ENCODE assay signal across 17 cellular contexts in the genomic region with DNA sequence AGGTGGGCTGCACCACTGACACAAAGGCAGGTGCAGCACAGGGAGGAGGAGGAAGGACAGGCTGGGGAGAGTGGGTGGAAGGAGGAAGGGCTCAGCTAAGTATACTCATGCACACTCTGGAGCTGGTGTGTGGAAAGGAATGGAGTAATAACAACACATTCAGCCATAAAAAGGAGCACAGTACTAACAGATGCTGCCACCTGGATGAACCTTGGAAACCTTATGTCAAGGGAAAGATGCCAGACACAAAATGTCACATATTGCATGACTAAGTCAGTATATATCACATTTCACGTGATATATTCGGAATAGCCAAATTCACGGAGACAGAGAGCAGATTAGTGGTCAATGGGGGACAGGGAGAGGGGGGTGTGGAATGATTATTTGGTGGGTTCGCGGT.
DNase-seq lines count a peak whose midpoint lies in the region; ATAC-seq lines count a peak whose summit lies in the region.
"Had no signal": no experiment of that assay in that cellular context is flagged by ENCODE, and none has a peak within 500 bp of the region (broad histone marks: within the 10 kb centered on the region; RNA-seq: fewer than 3 reads in every experiment).

No MANE protein-coding gene starts in this region.

- DNase-seq in DMS 273 treated with DMSO at 0.1 percent for 48 hours (lab: John Stamatoyannopoulos, UW) (peak; percentile 14), NCI-H1694 (lab: John Stamatoyannopoulos, UW) (peak; percentile 70), NCI-H2171 treated with DMSO at 0.1 percent for 48 hours (lab: John Stamatoyannopoulos, UW) (peak; percentile 94), left kidney (ENCODE audit: low read depth, low spot score) (peak; percentile 46), T-helper 2 cell (no peak), COLO829 (ENCODE audit: low spot score) (no peak), OCI-M1 (lab: John Stamatoyannopoulos, UW) (no peak)
- DNase-seq: CD8-positive, alpha-beta T cell; COR-L47; DMS153; DMS79; GF-D8; HCEC 1CT; HFFc6; IMR-90 had no signal

- ATAC-seq in GM21423 (IDR thresholded peaks at IDR 0.05; ENCODE audit: unreplicated experiment): no peak
- ATAC-seq: CD8-positive, alpha-beta T cell; K562 had no signal

Comparison
In these comparisons a context has a peak if more than half of its experiments do, and no peak if none do; other contexts are left out.
1. DNase-seq: peak in DMS 273 treated with DMSO at 0.1 percent for 48 hours (single experiment), NCI-H1694 (single experiment), NCI-H2171 treated with DMSO at 0.1 percent for 48 hours (single experiment) and left kidney (single experiment); none in T-helper 2 cell (0 of 5), COLO829 (single experiment) and OCI-M1 (single experiment).